Comparison of ENCODE assay signal across 13 cellular contexts in the genomic region with DNA sequence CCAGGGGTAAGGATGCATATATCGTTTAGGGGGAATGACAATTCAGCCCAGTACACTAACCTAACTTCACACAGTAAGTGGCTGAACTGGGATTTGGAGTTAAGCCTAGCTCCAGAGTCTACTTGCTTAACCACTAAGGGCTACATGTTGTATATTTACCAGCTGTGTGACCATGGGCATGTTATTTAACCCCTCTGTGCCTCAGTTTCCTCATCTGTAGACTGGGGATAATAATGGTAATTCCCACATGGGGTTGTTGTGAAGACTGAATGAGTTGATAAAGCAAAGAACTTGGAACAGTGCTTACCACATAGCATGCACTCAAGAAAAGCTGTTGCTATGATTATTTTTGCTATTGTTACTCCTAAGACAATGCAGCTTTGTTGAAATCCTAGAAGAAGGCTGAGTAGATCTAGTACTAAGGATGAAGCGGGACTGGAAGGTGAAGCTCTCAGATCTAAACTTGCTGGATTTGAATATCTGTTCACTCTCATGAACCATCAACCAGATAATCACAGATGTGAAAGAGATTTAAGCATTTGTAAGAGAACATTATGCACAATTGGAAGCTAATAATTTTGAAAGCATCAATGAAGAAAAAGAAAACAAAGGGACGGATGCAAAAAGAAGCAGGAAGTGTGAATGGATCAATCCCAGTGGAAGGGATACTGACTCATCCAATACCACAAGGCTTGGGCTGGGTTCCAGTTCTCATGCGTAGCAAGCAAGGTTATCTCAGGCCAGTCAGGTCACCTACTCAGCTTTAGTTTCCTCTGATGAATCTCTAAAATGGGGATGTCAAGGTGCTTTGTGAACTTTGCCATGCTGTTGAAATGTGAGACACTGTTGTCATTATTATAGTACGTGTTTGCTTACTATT.
DNase-seq lines count a peak whose midpoint lies in the region; ATAC-seq, FAIRE-seq and TF ChIP-seq lines count a peak whose summit lies in the region.
"Had no signal": no experiment of that assay in that cellular context is flagged by ENCODE, and none has a peak within 500 bp of the region (broad histone marks: within the 10 kb centered on the region; RNA-seq: fewer than 3 reads in every experiment).

No MANE protein-coding gene starts in this region.

- DNase-seq in H54 (ENCODE audit: insufficient read length, low spot score), result peak; percentile 72
- peak; percentile 76 for DNase-seq in SK-MEL-5 (ENCODE audit: low read depth, low spot score)
- DNase-seq in fibroblast of mammary gland (ENCODE audit: low read depth), result peak; percentile 99
- DNase-seq in stromal cell of bone marrow (ENCODE audit: low read depth), result peak; percentile 60
- DNase-seq in stimulated activated CD4-positive, alpha-beta T cell treated with anti-CD3 and anti-CD28 coated beads, Interleukin-12 subunit alpha, Interleukin-12 subunit beta, amount 100 ng/mL, for 4 hours, result no peak
- DNase-seq: DMS79 treated with DMSO at 0.1 percent for 48 hours; left colon; NCI-H2081; stimulated activated naive CD4-positive, alpha-beta T cell had no signal

- no peak for TF ChIP-seq CTCF in fibroblast of mammary gland (conservative IDR thresholded peaks at IDR 0.05; ENCODE audit: control insufficient read depth, insufficient read depth, low read depth, low read length)

- no peak overlapping the region for H3K4me3 ChIP-seq in fibroblast of mammary gland (ENCODE audit: control insufficient read depth, low read depth, low read length)
- H3K4me3 ChIP-seq: ascending aorta, esophagus muscularis mucosa had no signal

- no peak for ATAC-seq in activated CD4-positive, CD25-positive, alpha-beta regulatory T cell treated with anti-CD3 and anti-CD28 coated beads, Interleukin-2, amount 50 U/mL, for 24 hours
- no peak for ATAC-seq in GM21381 (IDR thresholded peaks at IDR 0.05; ENCODE audit: unreplicated experiment)
- ATAC-seq: left colon had no signal

- in situ Hi-C loops in SK-MEL-5 (cut with HindIII; ENCODE audit: low pct_unique_long_range_greater_than_20kb, low sequenced_read_pairs), result no loop called here

- no peak for TF ChIP-seq POLR2A in H54 (IDR thresholded peaks at IDR 0.05; ENCODE audit: low read depth, low read length)

- peak; percentile 93 for FAIRE-seq in H54 (lab: Jason Lieb, UNC)
